Comparison of ENCODE assay signal across 22 cellular contexts in the genomic region with DNA sequence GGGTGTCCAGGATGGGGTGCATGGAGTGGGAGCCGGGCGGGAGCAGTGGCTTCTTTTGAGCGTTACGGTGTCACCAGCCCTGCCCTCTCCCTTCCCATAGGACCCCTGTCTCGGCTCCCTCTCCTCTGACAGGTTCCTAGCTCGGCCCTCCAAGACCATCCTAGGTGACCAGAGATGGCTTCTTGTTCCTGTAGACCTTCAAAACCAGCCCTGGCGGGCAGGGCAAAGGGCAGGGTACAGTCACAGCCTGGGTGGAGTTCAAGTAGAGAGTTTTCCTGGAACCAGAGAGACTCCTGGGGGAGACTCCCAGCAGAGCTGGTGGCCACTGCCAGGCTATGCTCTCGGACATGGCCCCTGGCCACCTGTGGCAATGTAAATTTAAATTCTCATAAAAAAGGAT.
DNase-seq lines count a peak whose midpoint lies in the region; ATAC-seq and TF ChIP-seq lines count a peak whose summit lies in the region.
"Had no signal": no experiment of that assay in that cellular context is flagged by ENCODE, and none has a peak within 500 bp of the region (broad histone marks: within the 10 kb centered on the region; RNA-seq: fewer than 3 reads in every experiment).

No MANE protein-coding gene starts in this region.

- WGBS in right cardiac atrium = 68% methylated on average over 8 of the region's 8 CpGs

- H3K4me3 Mint-ChIP-seq in GM23338 = no peak overlapping the region
- H3K4me3 Mint-ChIP-seq: CD4-positive, alpha-beta memory T cell had no signal

- H3K4me1 ChIP-seq in right cardiac atrium (ENCODE audit: control insufficient read depth, insufficient read depth, low read length) (peaks cover 7% of the 10 kb centered on the region), BE2C (no peaks in the 10 kb centered on the region), GM23338 (ENCODE audit: insufficient read depth) (no peaks in the 10 kb centered on the region)
- H3K4me1 ChIP-seq: A549 had no signal

- H3K4me3 ChIP-seq in right cardiac atrium (ENCODE audit: low read length) = no peak overlapping the region
- H3K4me3 ChIP-seq in coronary artery = no peak overlapping the region
- no peak overlapping the region for H3K4me3 ChIP-seq in BE2C (ENCODE audit: low read depth, low read length)
- no peak overlapping the region for H3K4me3 ChIP-seq in GM23338
- H3K4me3 ChIP-seq: A549, GM12878 had no signal

- H3K27ac ChIP-seq in right cardiac atrium (ENCODE audit: low read length) = no peak overlapping the region
- H3K27ac ChIP-seq in coronary artery = no peak overlapping the region
- H3K27ac ChIP-seq in GM23338 (ENCODE audit: low read depth) = no peak overlapping the region
- H3K27ac ChIP-seq: A549 had no signal

- no peaks in the 10 kb centered on the region for H4K20me1 ChIP-seq in GM23338 (replicated peaks; ENCODE audit: insufficient read depth)

- DNase-seq in cardiac septum (ENCODE audit: low spot score) = peak; percentile 53
- DNase-seq in right cardiac atrium = no peak
- DNase-seq in coronary artery (ENCODE audit: low spot score) = peak; percentile 41
- peak; percentile 23 for DNase-seq in posterior vena cava (ENCODE audit: low spot score)
- no peak for DNase-seq in NCI-H510A treated with DMSO at 0.1 percent for 48 hours (lab: John Stamatoyannopoulos, UW)
- DNase-seq in BE2C = no peak
- no peak for DNase-seq in GM23338 (ENCODE audit: low spot score)
- DNase-seq: 8988T; ACHN; AML-193; C1 segment of cervical spinal cord; Calu3; CD4-positive, alpha-beta memory T cell; COR-L47; DMS153; DND-41; EL; GDM1; GOT3; HCEC 1CT had no signal

- no peaks in the 10 kb centered on the region for H3K9me3 ChIP-seq in right cardiac atrium (ENCODE audit: control insufficient read depth, low read length)
- no peaks in the 10 kb centered on the region for H3K9me3 ChIP-seq in BE2C
- H3K9me3 ChIP-seq: A549 had no signal

- no peak overlapping the region for H3K27ac Mint-ChIP-seq in GM23338

- TF ChIP-seq CTCF in coronary artery (IDR thresholded peaks at IDR 0.05) (no peak), BE2C (IDR thresholded peaks at IDR 0.05; ENCODE audit: low read depth, low read length) (no peak), GM23338 (conservative IDR thresholded peaks at IDR 0.05; ENCODE audit: low read depth in 2 of 2) (no peak)

- intact Hi-C loops in cardiac septum (cut with DNase I) = no loop called here
- intact Hi-C loops in right cardiac atrium (cut with DNase I) = no loop called here
- intact Hi-C loops in posterior vena cava (cut with DNase I) = no loop called here

- H3K9me3 Mint-ChIP-seq in GM23338 = peaks cover 95% of the 10 kb centered on the region

- no peaks in the 10 kb centered on the region for H3K4me1 Mint-ChIP-seq in GM23338
- H3K4me1 Mint-ChIP-seq: CD4-positive, alpha-beta memory T cell had no signal

- no peak overlapping the region for H2AFZ ChIP-seq in GM23338

- no peaks in the 10 kb centered on the region for H3K36me3 ChIP-seq in BE2C
- peaks cover 11% of the 10 kb centered on the region for H3K36me3 ChIP-seq in GM23338 (ENCODE audit: insufficient read depth)

- H3K27me3 Mint-ChIP-seq in GM23338 (ENCODE audit: insufficient read depth, low read depth, poor library complexity) = peaks cover 7% of the 10 kb centered on the region

- H3K9me2 ChIP-seq in GM23338 (ENCODE audit: insufficient read depth) = no peaks in the 10 kb centered on the region

- H3K36me3 Mint-ChIP-seq in GM23338 (ENCODE audit: low read depth) = peaks cover 37% of the 10 kb centered on the region
- H3K36me3 Mint-ChIP-seq: CD4-positive, alpha-beta memory T cell had no signal

- no peak for ATAC-seq in right cardiac atrium
- ATAC-seq in GM23338 = no peak
- ATAC-seq: A549, GM12878 had no signal

- no peaks in the 10 kb centered on the region for H3K27me3 ChIP-seq in right cardiac atrium (ENCODE audit: control insufficient read depth, insufficient read depth)
- no peaks in the 10 kb centered on the region for H3K27me3 ChIP-seq in BE2C
- no peaks in the 10 kb centered on the region for H3K27me3 ChIP-seq in GM23338 (ENCODE audit: insufficient read depth)

- H3K79me2 ChIP-seq in GM23338 (replicated peaks; ENCODE audit: insufficient read depth) = no peaks in the 10 kb centered on the region

- no peak overlapping the region for H3K4me2 ChIP-seq in GM23338
- H3K4me2 ChIP-seq: A549 had no signal

- H3F3A ChIP-seq in GM23338 (replicated peaks; ENCODE audit: low read depth) = no peaks in the 10 kb centered on the region

TF ChIP-seq in GM23338, 12 proteins besides CTCF, POLR2A, EP300 and RAD21:
- TF ChIP-seq EZH2 (IDR thresholded peaks at IDR 0.05; ENCODE audit: low read depth, unreplicated experiment) = no peak
- TF ChIP-seq JUNB (IDR thresholded peaks at IDR 0.05; ENCODE audit: unreplicated experiment) = no peak
- no peak for TF ChIP-seq ZNF114 (CRISPR knock-in tag; IDR thresholded peaks at IDR 0.05)
- TF ChIP-seq EZH2phosphoT487 (IDR thresholded peaks at IDR 0.05; ENCODE audit: unreplicated experiment) = no peak
- TF ChIP-seq POLR2AphosphoS5 (IDR thresholded peaks at IDR 0.05; ENCODE audit: low read depth) = no peak
- TF ChIP-seq NANOG (IDR thresholded peaks at IDR 0.05; ENCODE audit: borderline replicate concordance) = no peak
- TF ChIP-seq, protein P1, sequence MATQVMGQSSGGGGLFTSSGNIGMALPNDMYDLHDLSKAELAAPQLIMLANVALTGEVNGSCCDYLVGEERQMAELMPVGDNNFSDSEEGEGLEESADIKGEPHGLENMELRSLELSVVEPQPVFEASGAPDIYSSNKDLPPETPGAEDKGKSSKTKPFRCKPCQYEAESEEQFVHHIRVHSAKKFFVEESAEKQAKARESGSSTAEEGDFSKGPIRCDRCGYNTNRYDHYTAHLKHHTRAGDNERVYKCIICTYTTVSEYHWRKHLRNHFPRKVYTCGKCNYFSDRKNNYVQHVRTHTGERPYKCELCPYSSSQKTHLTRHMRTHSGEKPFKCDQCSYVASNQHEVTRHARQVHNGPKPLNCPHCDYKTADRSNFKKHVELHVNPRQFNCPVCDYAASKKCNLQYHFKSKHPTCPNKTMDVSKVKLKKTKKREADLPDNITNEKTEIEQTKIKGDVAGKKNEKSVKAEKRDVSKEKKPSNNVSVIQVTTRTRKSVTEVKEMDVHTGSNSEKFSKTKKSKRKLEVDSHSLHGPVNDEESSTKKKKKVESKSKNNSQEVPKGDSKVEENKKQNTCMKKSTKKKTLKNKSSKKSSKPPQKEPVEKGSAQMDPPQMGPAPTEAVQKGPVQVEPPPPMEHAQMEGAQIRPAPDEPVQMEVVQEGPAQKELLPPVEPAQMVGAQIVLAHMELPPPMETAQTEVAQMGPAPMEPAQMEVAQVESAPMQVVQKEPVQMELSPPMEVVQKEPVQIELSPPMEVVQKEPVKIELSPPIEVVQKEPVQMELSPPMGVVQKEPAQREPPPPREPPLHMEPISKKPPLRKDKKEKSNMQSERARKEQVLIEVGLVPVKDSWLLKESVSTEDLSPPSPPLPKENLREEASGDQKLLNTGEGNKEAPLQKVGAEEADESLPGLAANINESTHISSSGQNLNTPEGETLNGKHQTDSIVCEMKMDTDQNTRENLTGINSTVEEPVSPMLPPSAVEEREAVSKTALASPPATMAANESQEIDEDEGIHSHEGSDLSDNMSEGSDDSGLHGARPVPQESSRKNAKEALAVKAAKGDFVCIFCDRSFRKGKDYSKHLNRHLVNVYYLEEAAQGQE (IDR thresholded peaks at IDR 0.05; ENCODE audit: unreplicated experiment) = no peak
- no peak for TF ChIP-seq CREB1 (CRISPR knock-in tag; IDR thresholded peaks at IDR 0.05; ENCODE audit: low read depth)

Comparison
In these comparisons a context has a peak if more than half of its experiments do, and no peak if none do; other contexts are left out.
1. DNase-seq: peak in cardiac septum (single experiment), coronary artery (single experiment) and posterior vena cava (single experiment); none in right cardiac atrium (0 of 3), NCI-H510A treated with DMSO at 0.1 percent for 48 hours (single experiment), BE2C (single experiment) and GM23338 (single experiment).